In the genomic region with DNA sequence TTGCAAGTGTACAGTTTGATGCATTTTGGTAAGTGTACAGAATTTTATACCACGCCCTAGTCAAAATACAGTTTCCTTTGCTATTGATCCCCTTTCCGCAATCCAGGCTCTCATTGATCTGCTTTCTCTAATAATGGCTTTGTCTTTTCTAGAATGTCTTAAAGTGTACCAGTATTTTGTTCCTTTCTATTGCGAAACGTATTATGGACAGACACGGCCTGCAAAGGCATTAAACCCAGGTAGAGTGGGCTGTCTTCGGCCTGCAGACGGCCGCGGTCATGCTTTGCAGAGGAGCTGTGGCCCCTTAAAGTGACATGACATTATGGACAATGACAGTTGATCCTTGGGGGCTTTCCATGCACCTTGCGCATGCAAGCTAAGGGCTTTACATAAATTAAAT, we compare ENCODE assay signal across 2 cellular contexts.
TF ChIP-seq lines count a peak whose summit lies in the region.

No MANE protein-coding gene starts in this region.

TF ChIP-seq in HepG2, 621 proteins besides CTCF, POLR2A, EP300 and RAD21:
- TF ChIP-seq CEBPB (IDR thresholded peaks at IDR 0.05; ENCODE audit: borderline replicate concordance, low read depth, low read length) (peak; percentile 74), ESRRA (CRISPR knock-in tag; IDR thresholded peaks at IDR 0.05; ENCODE audit: low read depth) (no peak)
- TF ChIP-seq, protein P1, sequence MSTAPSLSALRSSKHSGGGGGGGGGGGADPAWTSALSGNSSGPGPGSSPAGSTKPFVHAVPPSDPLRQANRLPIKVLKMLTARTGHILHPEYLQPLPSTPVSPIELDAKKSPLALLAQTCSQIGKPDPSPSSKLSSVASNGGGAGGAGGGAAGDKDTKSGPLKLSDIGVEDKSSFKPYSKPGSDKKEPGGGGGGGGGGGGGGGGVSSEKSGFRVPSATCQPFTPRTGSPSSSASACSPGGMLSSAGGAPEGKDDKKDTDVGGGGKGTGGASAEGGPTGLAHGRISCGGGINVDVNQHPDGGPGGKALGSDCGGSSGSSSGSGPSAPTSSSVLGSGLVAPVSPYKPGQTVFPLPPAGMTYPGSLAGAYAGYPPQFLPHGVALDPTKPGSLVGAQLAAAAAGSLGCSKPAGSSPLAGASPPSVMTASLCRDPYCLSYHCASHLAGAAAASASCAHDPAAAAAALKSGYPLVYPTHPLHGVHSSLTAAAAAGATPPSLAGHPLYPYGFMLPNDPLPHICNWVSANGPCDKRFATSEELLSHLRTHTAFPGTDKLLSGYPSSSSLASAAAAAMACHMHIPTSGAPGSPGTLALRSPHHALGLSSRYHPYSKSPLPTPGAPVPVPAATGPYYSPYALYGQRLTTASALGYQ (CRISPR knock-in tag; IDR thresholded peaks at IDR 0.05), result no peak

TF ChIP-seq in H1, 55 proteins besides CTCF, POLR2A, EP300 and RAD21:
- no peak for TF ChIP-seq JUN (IDR thresholded peaks at IDR 0.05; ENCODE audit: low read depth, low read length)
- TF ChIP-seq TAF7 (optimal IDR thresholded peaks at IDR 0.05; ENCODE audit: borderline replicate concordance, low read depth, low read length), result no peak
- TF ChIP-seq CEBPB (IDR thresholded peaks at IDR 0.05; ENCODE audit: low read depth, low read length), result 0 out of 2 replicates have a peak, but pooled peaks have one; percentile 34
